Comparison of ENCODE assay signal across 19 cellular contexts in the genomic region with DNA sequence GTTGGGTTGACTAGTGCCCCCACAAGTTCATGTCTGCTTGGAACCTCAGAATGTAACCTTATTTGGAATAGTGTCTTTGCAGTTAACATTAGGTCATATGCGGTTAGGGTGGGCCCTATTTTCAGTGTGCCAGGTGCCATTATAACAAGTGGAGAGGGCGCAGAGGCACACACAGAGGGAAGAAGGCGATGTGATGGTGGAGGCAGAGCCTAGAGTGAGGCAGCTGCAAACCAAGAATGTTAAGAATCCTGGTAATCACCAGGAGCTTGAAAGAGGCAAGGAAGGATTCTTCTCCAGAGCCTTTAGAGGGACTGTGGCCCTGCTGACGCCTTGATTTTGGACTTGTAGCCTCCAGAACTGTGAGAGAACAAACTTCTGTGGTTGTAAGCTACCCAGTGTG.
"Had no signal": no experiment of that assay in that cellular context is flagged by ENCODE, and none has a peak within 500 bp of the region (broad histone marks: within the 10 kb centered on the region; RNA-seq: fewer than 3 reads in every experiment).

No MANE protein-coding gene starts in this region.

- ATAC-seq: gastrocnemius medialis; natural killer cell; stimulated activated naive CD8-positive, alpha-beta T cell treated with anti-CD3 and anti-CD28 coated beads, Interleukin-15, Interleukin-2, amounts not matched to agents 100 U/mL and 50 U/mL, for 24 hours had no signal

- DNase-seq: activated CD4-positive, alpha-beta T cell treated with anti-CD3 and anti-CD28 coated beads for 1 hour; activated CD8-positive, alpha-beta memory T cell treated with anti-CD3 and anti-CD28 coated beads for 24 hours; activated CD8-positive, alpha-beta memory T cell treated with anti-CD3 and anti-CD28 coated beads, Interleukin-2, amount 50 U/mL, for 48 hours; activated gamma-delta T cell treated with Interleukin-2 at 50 U/mL for 16 hours; caudate nucleus; colonic mucosa; gastrocnemius medialis; head of caudate nucleus; left ventricle myocardium inferior; natural killer cell; posterior cingulate gyrus; retina; stimulated activated CD4-positive, alpha-beta T cell treated with anti-CD3 and anti-CD28 coated beads, Interleukin-2, amount 100 ng/mL, for 24 hours; stimulated activated naive CD8-positive, alpha-beta T cell treated with anti-CD3 and anti-CD28 coated beads, Interleukin-15, Interleukin-2, amounts not matched to agents 100 U/mL and 50 U/mL, for 24 hours; substantia nigra; T1000 had no signal

- H3K27me3 Mint-ChIP-seq: activated naive CD8-positive, alpha-beta T cell had no signal

- H3K4me1 ChIP-seq: colonic mucosa had no signal

- H3K4me3 ChIP-seq: colonic mucosa, gastrocnemius medialis, left ventricle myocardium inferior, tibial nerve, vagina had no signal

- H3K4me3 Mint-ChIP-seq: activated naive CD8-positive, alpha-beta T cell; natural killer cell had no signal

- H3K36me3 ChIP-seq: colonic mucosa, gastrocnemius medialis, tibial nerve, vagina had no signal

- H3K9me3 ChIP-seq: colonic mucosa, gastrocnemius medialis, left ventricle myocardium inferior, tibial nerve, vagina had no signal

- H3K36me3 Mint-ChIP-seq: natural killer cell had no signal

- H3K27me3 ChIP-seq: colonic mucosa, gastrocnemius medialis, tibial nerve, vagina had no signal

- H3K9me3 Mint-ChIP-seq: natural killer cell had no signal

- H3K27ac Mint-ChIP-seq: activated naive CD8-positive, alpha-beta T cell; natural killer cell had no signal

- H3K27ac ChIP-seq: colonic mucosa, gastrocnemius medialis, left ventricle myocardium inferior, tibial nerve, vagina had no signal
